Comparison of ENCODE assay signal across 10 cellular contexts in genomic region chr6:167113935-167114910, GRCh38. TPM values are rescaled to one million over a fixed set of nuclear protein-coding genes. Genes with fewer than 3 reads are reported as not detected.
DNase-seq lines count a peak whose midpoint lies in the region; ATAC-seq and TF ChIP-seq lines count a peak whose summit lies in the region.
"Had no signal": no experiment of that assay in that cellular context is flagged by ENCODE, and none has a peak within 500 bp of the region (broad histone marks: within the 10 kb centered on the region; RNA-seq: fewer than 3 reads in every experiment).

No MANE protein-coding gene starts in this region.

- peak; percentile 72 for TF ChIP-seq POLR2A in GM15510 (IDR thresholded peaks at IDR 0.05; ENCODE audit: borderline replicate concordance, extremely low read depth, insufficient read length)
- no peak for TF ChIP-seq POLR2A in sigmoid colon (IDR thresholded peaks at IDR 0.05)

- H3K9me3 ChIP-seq in left lung (no peaks in the 10 kb centered on the region), sigmoid colon (no peaks in the 10 kb centered on the region)

- 64 to 74% methylated on average over 25 of the region's 25 CpGs for whole genome bisulfite sequencing in sigmoid colon, 2 donors

- DNase-seq in left lung (no peak), sigmoid colon (no peak), T1000 (lab: John Stamatoyannopoulos, UW) (no peak), glomerular visceral epithelial cell (ENCODE audit: extremely low spot score) (no peak), superior temporal gyrus (ENCODE audit: extremely low spot score) (no peak)
- DNase-seq: left cardiac atrium had no signal

- intact Hi-C loops in left lung (cut with DNase I): no loop called here
- intact Hi-C loops in sigmoid colon (cut with DNase I): no loop called here

- no peaks in the 10 kb centered on the region for H3K4me1 ChIP-seq in left lung
- H3K4me1 ChIP-seq in sigmoid colon: peaks cover 0 to 34% (median 14%) of the 10 kb centered on the region in 4 donors

- TF ChIP-seq CTCF in left lung (IDR thresholded peaks at IDR 0.05) (no peak), sigmoid colon (IDR thresholded peaks at IDR 0.05) (no peak)

- ATAC-seq in GM21423 (IDR thresholded peaks at IDR 0.05; ENCODE audit: unreplicated experiment) (peak; percentile 82), HG03571 (IDR thresholded peaks at IDR 0.05; ENCODE audit: unreplicated experiment) (peak; percentile 85), left lung (peak; percentile 26)

- no peak overlapping the region for H3K4me3 ChIP-seq in left lung
- no peak overlapping the region for H3K4me3 ChIP-seq in sigmoid colon

- TF ChIP-seq EP300 in sigmoid colon (IDR thresholded peaks at IDR 0.05): no peak

- H3K27me3 ChIP-seq in left lung (peaks cover 0 to 19% of the 10 kb centered on the region in 2 donors), sigmoid colon (no peaks in the 10 kb centered on the region)

- H3K27ac ChIP-seq in left lung (no peak overlapping the region), sigmoid colon (peak overlapping the region in 2 of 4 donors; percentile 74 to 83)

- no peaks in the 10 kb centered on the region for H3K36me3 ChIP-seq in left lung
- no peaks in the 10 kb centered on the region for H3K36me3 ChIP-seq in sigmoid colon

RNA-seq across cellular contexts. Expression of gene CCR6, which starts 8.7 kb away (rescaled TPM):
- total RNA-seq in left lung: under 1 TPM in 1 of 2 donors, not detected in 1; 0.71 TPM
- total RNA-seq in sigmoid colon: not detected
- polyA plus RNA-seq in sigmoid colon: 1 to 10 TPM in 1 of 3 donors, under 1 TPM in 1, not detected in 1; 0.46 to 7.7 TPM
- total RNA-seq: left cardiac atrium, temporal lobe had no signal

RNA-seq across cellular contexts. Expression of gene GPR31, which starts 43.6 kb away (rescaled TPM):
- total RNA-seq in left lung (not detected), sigmoid colon (not detected)
- under 1 TPM in 1 of 3 donors, not detected in 2; 0.28 TPM for polyA plus RNA-seq in sigmoid colon
- total RNA-seq: left cardiac atrium, temporal lobe had no signal

Comparison
In these comparisons a context has a peak if more than half of its experiments do, and no peak if none do; other contexts are left out.
1. ATAC-seq: peak in every context shown above with its lines; median percentile 85 in HG03571; 82 in GM21423; 26 in left lung.